ENCODE assay signal across 24 cellular contexts in genomic region chr5:120582635-120583034, GRCh38.
A peak's percentile ranks its signal among the peaks of the same experiment; 100 is the strongest.
DNase-seq lines count a peak whose midpoint lies in the region; ATAC-seq, FAIRE-seq and TF ChIP-seq lines count a peak whose summit lies in the region.
"Had no signal": no experiment of that assay in that cellular context is flagged by ENCODE, and none has a peak within 500 bp of the region (broad histone marks: within the 10 kb centered on the region; RNA-seq: fewer than 3 reads in every experiment).

No MANE protein-coding gene starts in this region.

- ATAC-seq in HepG2 = no peak
- no peak for ATAC-seq in right lobe of liver
- ATAC-seq in K562 = no peak
- no peak for ATAC-seq in HG03159 (IDR thresholded peaks at IDR 0.05; ENCODE audit: unreplicated experiment)
- ATAC-seq: GM12878 had no signal

- no peak overlapping the region for H3K4me3 ChIP-seq in HepG2 (replicated peaks in 1 of 3; ENCODE audit: insufficient read depth in 1 of 3, low read depth in 2 of 3, low read length in 3 of 3)
- no peak overlapping the region for H3K4me3 ChIP-seq in right lobe of liver
- H3K4me3 ChIP-seq in K562 = no peak overlapping the region
- H3K4me3 ChIP-seq: BLaER1, GM12878 had no signal

- no peaks in the 10 kb centered on the region for H3K9me1 ChIP-seq in K562 (ENCODE audit: control insufficient read depth, insufficient read depth, low read length)

- H3K9me3 ChIP-seq in HepG2 (ENCODE audit: low read length) = no peaks in the 10 kb centered on the region
- H3K9me3 ChIP-seq in right lobe of liver = no peaks in the 10 kb centered on the region
- H3K9me3 ChIP-seq in K562 (replicated peaks; ENCODE audit: control insufficient read depth, insufficient read depth, low read depth, low read length) = no peaks in the 10 kb centered on the region
- H3K9me3 ChIP-seq: BE2C, BLaER1 had no signal

- POLR2A ChIA-PET in HepG2 (lab: Yijun Ruan, JAX) (no interaction called here), K562 (lab: Yijun Ruan, JAX) (no interaction called here)

- H4K20me1 ChIP-seq in HepG2 (ENCODE audit: insufficient read depth, low read length) (no peaks in the 10 kb centered on the region), K562 (replicated peaks; ENCODE audit: control insufficient read depth, insufficient read depth, low read length) (no peaks in the 10 kb centered on the region)
- H4K20me1 ChIP-seq: BLaER1 had no signal

- TF ChIP-seq EP300 in HepG2 (IDR thresholded peaks at IDR 0.05; ENCODE audit: low read depth in 2 of 2, low read length in 2 of 2) (no peak), HepG2 (CRISPR knock-in tag; IDR thresholded peaks at IDR 0.05; ENCODE audit: borderline replicate concordance) (no peak), K562 (IDR thresholded peaks at IDR 0.05; ENCODE audit: low read length) (no peak)

- 1% methylated on average over 2 of the region's 2 CpGs for WGBS in HepG2 (ENCODE audit: low lambda C conversion rate)
- WGBS in right lobe of liver (ENCODE audit: insufficient coverage, low coverage, low lambda C conversion rate, missing lambda C conversion rate) = 33% methylated on average over 2 of the region's 2 CpGs
- 29% methylated on average over 2 of the region's 2 CpGs for WGBS in K562 (ENCODE audit: insufficient coverage, low coverage, missing lambda C conversion rate)

- intact Hi-C loops in HepG2 (cut with micrococcal nuclease; ENCODE audit: unreplicated experiment) (no loop called here), right lobe of liver (cut with DNase I) (no loop called here), K562 (cut with micrococcal nuclease) (no loop called here)

- TF ChIP-seq POLR2A in HepG2 (IDR thresholded peaks at IDR 0.05; ENCODE audit: insufficient read depth in 1 of 2, low read depth in 2 of 2, low read length in 2 of 2) = no peak
- no peak for TF ChIP-seq POLR2A in right lobe of liver (IDR thresholded peaks at IDR 0.05)
- TF ChIP-seq POLR2A in K562 (conservative IDR thresholded peaks at IDR 0.05) = no peak

- H3K79me2 ChIP-seq in HepG2 (ENCODE audit: insufficient read depth, low read length) = no peaks in the 10 kb centered on the region
- H3K79me2 ChIP-seq in K562 (ENCODE audit: control insufficient read depth, insufficient read depth, low read length) = no peaks in the 10 kb centered on the region

- H3K4me1 ChIP-seq in HepG2 (ENCODE audit: insufficient read depth, low read length) (no peaks in the 10 kb centered on the region), right lobe of liver (no peaks in the 10 kb centered on the region), K562 (replicated peaks in 1 of 2; ENCODE audit: control insufficient read depth in 2 of 2, insufficient read depth in 2 of 2, low read length in 2 of 2) (no peaks in the 10 kb centered on the region)
- H3K4me1 ChIP-seq: BE2C, BLaER1 had no signal

- no peak for TF ChIP-seq RAD21 in HepG2 (CRISPR knock-in tag; IDR thresholded peaks at IDR 0.05)
- TF ChIP-seq RAD21 in K562 (CRISPR knock-in tag; conservative IDR thresholded peaks at IDR 0.05 in 1 of 2, IDR thresholded peaks at IDR 0.05 in 1 of 2) = no peak

- CTCF ChIA-PET in HepG2 (lab: Yijun Ruan, JAX; ENCODE audit: low intra/inter-chr PET ratio, low total read pairs) (no interaction called here), K562 (lab: Yijun Ruan, JAX; ENCODE audit: low intra/inter-chr PET ratio) (no interaction called here)

- BruUV-seq in HepG2 (replicated peaks; lab: Mats Ljungman, UMichigan) (no TSS peak), K562 (replicated peaks; lab: Mats Ljungman, UMichigan) (no TSS peak)

- in situ Hi-C loops in HepG2 (cut with HindIII; ENCODE audit: extremely low pct_ligation_motif_present, low pct_unique_long_range_greater_than_20kb) (no loop called here), K562 (cut with MboI) (no loop called here)

- FAIRE-seq in HepG2 (lab: Jason Lieb, UNC) = no peak
- no peak for FAIRE-seq in K562 (lab: Jason Lieb, UNC)
- FAIRE-seq: GM12878, GM12892, GM18507 had no signal

- H2AFZ ChIP-seq in HepG2 (ENCODE audit: low read length) (no peak overlapping the region), K562 (ENCODE audit: low read depth, low read length) (no peak overlapping the region)

- DNase-seq in HepG2 (ENCODE audit: low spot score) (no peak), right lobe of liver (no peak), K562 (ENCODE audit: extremely low read depth in 1 of 4, low spot score in 3 of 4) (no peak), OCI-M2 (lab: John Stamatoyannopoulos, UW; ENCODE audit: unreplicated experiment) (no peak)
- DNase-seq: 8988T; ACHN; BE2C; C1 segment of cervical spinal cord; CD4-positive, alpha-beta memory T cell; CD4-positive, CD25-positive, alpha-beta regulatory T cell; CD8-positive, alpha-beta memory T cell; COR-L47; DMS 273 treated with DMSO at 0.1 percent for 48 hours; DMS153; DMS53; DMS79; DND-41; EL; GDM1 had no signal

- H3K27me3 ChIP-seq in HepG2 (ENCODE audit: control insufficient read depth in 1 of 2, insufficient read depth in 2 of 2, low read length in 2 of 2) (no peaks in the 10 kb centered on the region), right lobe of liver (no peaks in the 10 kb centered on the region), K562 (ENCODE audit: control insufficient read depth in 2 of 2, insufficient read depth in 2 of 2, low read length in 2 of 2) (no peaks in the 10 kb centered on the region)
- H3K27me3 ChIP-seq: BE2C, BLaER1 had no signal

- H3K9ac ChIP-seq in HepG2 (ENCODE audit: insufficient read depth, low read depth, low read length) (no peak overlapping the region), K562 (ENCODE audit: insufficient read depth in 1 of 2, low read depth in 2 of 2, low read length in 2 of 2) (no peak overlapping the region)
- H3K9ac ChIP-seq: BLaER1 had no signal

- TF ChIP-seq CTCF in HepG2 (CRISPR knock-in tag; IDR thresholded peaks at IDR 0.05) (no peak), right lobe of liver (IDR thresholded peaks at IDR 0.05) (no peak), K562 (IDR thresholded peaks at IDR 0.05 in 2 of 3, conservative IDR thresholded peaks at IDR 0.05 in 1 of 3; ENCODE audit: insufficient read depth in 2 of 3, low read depth in 1 of 3, low read length in 3 of 3) (no peak)

- H3K27ac ChIP-seq in HepG2 (ENCODE audit: extremely low read length, insufficient read depth, low read length) = no peak overlapping the region
- H3K27ac ChIP-seq in right lobe of liver = no peak overlapping the region
- H3K27ac ChIP-seq in K562 (ENCODE audit: extremely low read depth, low read depth, low read length) = no peak overlapping the region
- H3K27ac ChIP-seq: BLaER1 had no signal

- H3K36me3 ChIP-seq in HepG2 (replicated peaks in 1 of 2; ENCODE audit: control insufficient read depth in 1 of 2, insufficient read depth in 2 of 2, low read length in 2 of 2) (no peaks in the 10 kb centered on the region), right lobe of liver (no peaks in the 10 kb centered on the region), K562 (ENCODE audit: control insufficient read depth, insufficient read depth, low read length) (no peaks in the 10 kb centered on the region)
- H3K36me3 ChIP-seq: BE2C, BLaER1 had no signal

- H3K4me2 ChIP-seq in HepG2 (ENCODE audit: low read depth, low read length) = no peak overlapping the region
- no peak overlapping the region for H3K4me2 ChIP-seq in K562 (ENCODE audit: insufficient read depth, low read length)
- H3K4me2 ChIP-seq: BLaER1 had no signal

TF ChIP-seq in HepG2, 621 proteins besides CTCF, POLR2A, EP300 and RAD21:
- TF ChIP-seq TP53 (CRISPR knock-in tag; conservative IDR thresholded peaks at IDR 0.05) (no peak), TAF15 (IDR thresholded peaks at IDR 0.05; ENCODE audit: low read depth, low read length, poor library complexity, severe bottlenecking) (no peak), HES4 (CRISPR knock-in tag; IDR thresholded peaks at IDR 0.05; ENCODE audit: borderline replicate concordance) (no peak), LCORL (IDR thresholded peaks at IDR 0.05) (peak; percentile 57; the same call in 1 of the 2 replicates), LCORL (CRISPR knock-in tag; IDR thresholded peaks at IDR 0.05) (no peak)

TF ChIP-seq in K562, 482 proteins besides CTCF, POLR2A, EP300 and RAD21:
- TF ChIP-seq NFIX (CRISPR knock-in tag; IDR thresholded peaks at IDR 0.05; ENCODE audit: low read depth) = peak; percentile 89
- TF ChIP-seq ZNF583 (CRISPR knock-in tag; IDR thresholded peaks at IDR 0.05) = no peak
- peak; percentile 84 for TF ChIP-seq NFIC (IDR thresholded peaks at IDR 0.05)
TF ChIP-seq in K562: peak in this region for 2.

Comparison
In these comparisons a context has a peak if more than half of its experiments do, and no peak if none do; other contexts are left out.
1. Of the 241 proteins assayed by ChIP-seq in both HepG2 and K562: peak only in HepG2: none; only in K562: NFIC; in both: none; in neither: 240.